In genomic region chr20:62121776-62122658, GRCh38 we compare ENCODE assay signal across 8 cellular contexts. TPM values are rescaled to one million over a fixed set of nuclear protein-coding genes. Genes with fewer than 3 reads are reported as not detected.
DNase-seq lines count a peak whose midpoint lies in the region; ATAC-seq and TF ChIP-seq lines count a peak whose summit lies in the region.

TSS of gene LSM14B (plus strand) at chr20:62122475. CDS start at chr20:62122667, 192 bp downstream.

- H2AFZ ChIP-seq in fibroblast of lung (ENCODE audit: low read length): peak within 1 kb of the TSS; percentile 83

- H3K9me3 Mint-ChIP-seq in activated T-helper 17 cell treated with anti-CD3 and anti-CD28 coated beads, Interleukin-2, amount 50 U/mL, for 72 hours: no peaks in the 10 kb centered on the region
- H3K9me3 Mint-ChIP-seq in naive thymus-derived CD8-positive, alpha-beta T cell: peaks cover 0 to 11% (median 0%) of the 10 kb centered on the region in 9 donors
- peaks cover 0 to 2% of the 10 kb centered on the region in 2 donors for H3K9me3 Mint-ChIP-seq in stimulated activated naive B cell treated with anti-CD40 and anti-IgM and Interleukin-4, amounts not matched to agents 10 μg/mL and 1 μg/mL and 100 μg/mL, for 72 hours

- peak within 1 kb of the TSS; percentile 64 for H3K4me2 ChIP-seq in fibroblast of lung (ENCODE audit: extremely low read depth, insufficient read depth, low read length)

- CTCF ChIA-PET in RWPE1 (lab: Yijun Ruan, JAX): interaction anchor here (0.6 to 4.4 kb wide), 3 partner anchors 29 to 111 kb away, joined by 3 to 31 read pairs (median 3); no protein-coding TSS in a partner anchor

- POLR2A ChIA-PET in RWPE1 (lab: Yijun Ruan, JAX; ENCODE audit: low non-redundant PET): interaction anchor here (0.6 to 2.1 kb wide), 8 partner anchors 13 to 520 kb away, joined by 3 to 12 read pairs (median 3); partner anchors contain the start of gene TAF4
- POLR2A ChIA-PET in naive thymus-derived CD8-positive, alpha-beta T cell (lab: Charles Lee): interaction anchor here (0.6 to 6.8 kb wide), 13 partner anchors 9 to 889 kb away, joined by 3 to 158 read pairs (median 6); partner anchors contain the start of genes PSMA7, SS18L1 and TAF4

- H4K20me1 ChIP-seq in fibroblast of lung (ENCODE audit: control insufficient read depth, extremely low read depth, insufficient read depth, low read length): no peaks in the 10 kb centered on the region

- H3K9me3 ChIP-seq in fibroblast of lung (ENCODE audit: control insufficient read depth, insufficient read depth, low read depth, low read length): no peaks in the 10 kb centered on the region

- no peaks in the 10 kb centered on the region for H3K27me3 Mint-ChIP-seq in activated T-helper 17 cell treated with anti-CD3 and anti-CD28 coated beads, Interleukin-2, amount 50 U/mL, for 72 hours
- H3K27me3 Mint-ChIP-seq in naive thymus-derived CD8-positive, alpha-beta T cell: no peaks in the 10 kb centered on the region
- H3K27me3 Mint-ChIP-seq in stimulated activated naive B cell treated with anti-CD40 and anti-IgM and Interleukin-4, amounts not matched to agents 10 μg/mL and 1 μg/mL and 100 μg/mL, for 72 hours: peaks cover 4 to 5% of the 10 kb centered on the region in 2 donors

- peaks cover 10% of the 10 kb centered on the region for H3K4me1 Mint-ChIP-seq in activated T-helper 17 cell treated with anti-CD3 and anti-CD28 coated beads, Interleukin-2, amount 50 U/mL, for 72 hours
- H3K4me1 Mint-ChIP-seq in naive thymus-derived CD8-positive, alpha-beta T cell: peaks cover 27 to 65% (median 59%) of the 10 kb centered on the region in 4 donors
- peaks cover 17 to 31% of the 10 kb centered on the region in 2 donors for H3K4me1 Mint-ChIP-seq in stimulated activated naive B cell treated with anti-CD40 and anti-IgM and Interleukin-4, amounts not matched to agents 10 μg/mL and 1 μg/mL and 100 μg/mL, for 72 hours

- ATAC-seq in activated T-helper 17 cell treated with anti-CD3 and anti-CD28 coated beads, Interleukin-2, amount 50 U/mL, for 72 hours (replicated peaks): peak; percentile 88
- peak; percentile 72 to 75 for ATAC-seq in naive thymus-derived CD8-positive, alpha-beta T cell
- peak; percentile 80 to 86 for ATAC-seq in stimulated activated naive B cell treated with anti-CD40 and anti-IgM and Interleukin-4, amounts not matched to agents 10 μg/mL and 1 μg/mL and 100 μg/mL, for 72 hours (replicated peaks)

- H3K36me3 Mint-ChIP-seq in activated T-helper 17 cell treated with anti-CD3 and anti-CD28 coated beads, Interleukin-2, amount 50 U/mL, for 72 hours (ENCODE audit: low read depth): peaks cover 31% of the 10 kb centered on the region
- peaks cover 0 to 29% (median 7%) of the 10 kb centered on the region in 3 donors for H3K36me3 Mint-ChIP-seq in naive thymus-derived CD8-positive, alpha-beta T cell
- H3K36me3 Mint-ChIP-seq in stimulated activated naive B cell treated with anti-CD40 and anti-IgM and Interleukin-4, amounts not matched to agents 10 μg/mL and 1 μg/mL and 100 μg/mL, for 72 hours: peaks cover 16 to 17% of the 10 kb centered on the region in 2 donors

- no peak for TF ChIP-seq CTCF in RWPE1 (conservative IDR thresholded peaks at IDR 0.05; ENCODE audit: low read depth)
- no peak for TF ChIP-seq CTCF in fibroblast of lung (conservative IDR thresholded peaks at IDR 0.05 in 1 of 2, IDR thresholded peaks at IDR 0.05 in 1 of 2; ENCODE audit: low read depth in 1 of 2, low read length in 2 of 2)

- peak within 1 kb of the TSS; percentile 63 to 80 (median 74) for H3K4me3 ChIP-seq in fibroblast of lung (replicated peaks in 1 of 4; ENCODE audit: control extremely low read depth in 1 of 4, insufficient read depth in 1 of 4, low read depth in 3 of 4, low read length in 4 of 4)

- H3K4me3 Mint-ChIP-seq in activated T-helper 17 cell treated with anti-CD3 and anti-CD28 coated beads, Interleukin-2, amount 50 U/mL, for 72 hours: peak within 1 kb of the TSS; percentile 87
- peak within 1 kb of the TSS; percentile 82 to 94 (median 88) for H3K4me3 Mint-ChIP-seq in naive thymus-derived CD8-positive, alpha-beta T cell
- H3K4me3 Mint-ChIP-seq in stimulated activated naive B cell treated with anti-CD40 and anti-IgM and Interleukin-4, amounts not matched to agents 10 μg/mL and 1 μg/mL and 100 μg/mL, for 72 hours: peak within 1 kb of the TSS; percentile 86 to 91

- peaks cover 16% of the 10 kb centered on the region for H3K27me3 ChIP-seq in fibroblast of lung (ENCODE audit: control insufficient read depth, insufficient read depth, low read length)

- H3K79me2 ChIP-seq in fibroblast of lung (ENCODE audit: control insufficient read depth, insufficient read depth, low read length): peaks cover 23% of the 10 kb centered on the region

- DNase-seq in EH (ENCODE audit: low read depth): peak; percentile 97
- peak; percentile 87 for DNase-seq in H4 (ENCODE audit: low spot score)
- DNase-seq in LoVo (ENCODE audit: low spot score): peak; percentile 98
- peak; percentile 100 for DNase-seq in RWPE1 (ENCODE audit: low spot score)
- DNase-seq in fibroblast of lung (ENCODE audit: low read depth in 2 of 2): peak; percentile 94 to 96
- DNase-seq in naive thymus-derived CD8-positive, alpha-beta T cell: peak; percentile 90 to 99 (median 96)
- DNase-seq in stimulated activated naive B cell treated with anti-CD40 and anti-IgM and Interleukin-4, amounts not matched to agents 10 μg/mL and 1 μg/mL and 100 μg/mL, for 72 hours: peak; percentile 97

- H3K36me3 ChIP-seq in fibroblast of lung (ENCODE audit: control insufficient read depth, insufficient read depth, low read length): peaks cover 9% of the 10 kb centered on the region

- peak within 1 kb of the TSS; percentile 82 for H3K9ac ChIP-seq in fibroblast of lung (ENCODE audit: insufficient read depth, low read length)

- no peaks in the 10 kb centered on the region for H3K4me1 ChIP-seq in fibroblast of lung (ENCODE audit: control insufficient read depth, extremely low read depth, insufficient read depth, low read length)

- H3K27ac ChIP-seq in RWPE1 (peak within 1 kb of the TSS; percentile 98), fibroblast of lung (ENCODE audit: insufficient read depth, low read length) (peak within 1 kb of the TSS; percentile 85)

- peak within 1 kb of the TSS; percentile 84 for H3K27ac Mint-ChIP-seq in activated T-helper 17 cell treated with anti-CD3 and anti-CD28 coated beads, Interleukin-2, amount 50 U/mL, for 72 hours
- H3K27ac Mint-ChIP-seq in naive thymus-derived CD8-positive, alpha-beta T cell: peak within 1 kb of the TSS; percentile 70 to 97 (median 94)
- H3K27ac Mint-ChIP-seq in stimulated activated naive B cell treated with anti-CD40 and anti-IgM and Interleukin-4, amounts not matched to agents 10 μg/mL and 1 μg/mL and 100 μg/mL, for 72 hours: peak within 1 kb of the TSS; percentile 96

RNA-seq across cellular contexts. Expression of gene LSM14B, which starts in this region (rescaled TPM):
- 29.3 and 36.7 TPM in 2 replicates for total RNA-seq in H4 (2014; rRNA removed; shearing (Covaris generic))
- 10 to 100 TPM; 25.1 to 29.8 TPM for total RNA-seq in activated T-helper 17 cell treated with anti-CD3 and anti-CD28 coated beads, Interleukin-2, amount 50 U/mL, for 72 hours
- 46.7 and 48.7 TPM in 2 replicates for total RNA-seq in fibroblast of lung
- 20.2 and 24.7 TPM in 2 replicates for polyA plus RNA-seq in fibroblast of lung
- 32.4 and 34.4 TPM in 2 replicates for polyA plus RNA-seq in fibroblast of lung (2012)
- 27.2 and 30.0 TPM in 2 replicates for polyA minus RNA-seq in fibroblast of lung (ENCODE audit: low replicate concordance)
- total RNA-seq in naive thymus-derived CD8-positive, alpha-beta T cell: 10 to 100 TPM; 53.5 to 55.8 TPM
- polyA plus RNA-seq in naive thymus-derived CD8-positive, alpha-beta T cell: 1 to 10 TPM; 1.5 to 2.4 (median 2.4) TPM

Comparison
In these comparisons a context has a peak if more than half of its experiments do, and no peak if none do; other contexts are left out.
1. Peak in every context shown above with its lines: DNase-seq, ATAC-seq, H3K4me3 ChIP-seq and H3K27ac ChIP-seq.